Comparison of ENCODE assay signal across 7 cellular contexts in genomic region chr3:17588422-17588821, GRCh38.
"Had no signal": no experiment of that assay in that cellular context is flagged by ENCODE, and none has a peak within 500 bp of the region (broad histone marks: within the 10 kb centered on the region; RNA-seq: fewer than 3 reads in every experiment).

No MANE protein-coding gene starts in this region.

- H3K4me2 ChIP-seq: GM23338 had no signal

- DNase-seq: H9, HCEC 1CT, KG1 had no signal

- H3K27ac ChIP-seq: HL-60 had no signal

- ATAC-seq: GM23338 had no signal

- FAIRE-seq: H1, H54 had no signal

- H3K4me3 ChIP-seq: GM23338 had no signal

- H2AFZ ChIP-seq: GM23338 had no signal
